20 cellular contexts compared by ENCODE assay signal in the genomic region with DNA sequence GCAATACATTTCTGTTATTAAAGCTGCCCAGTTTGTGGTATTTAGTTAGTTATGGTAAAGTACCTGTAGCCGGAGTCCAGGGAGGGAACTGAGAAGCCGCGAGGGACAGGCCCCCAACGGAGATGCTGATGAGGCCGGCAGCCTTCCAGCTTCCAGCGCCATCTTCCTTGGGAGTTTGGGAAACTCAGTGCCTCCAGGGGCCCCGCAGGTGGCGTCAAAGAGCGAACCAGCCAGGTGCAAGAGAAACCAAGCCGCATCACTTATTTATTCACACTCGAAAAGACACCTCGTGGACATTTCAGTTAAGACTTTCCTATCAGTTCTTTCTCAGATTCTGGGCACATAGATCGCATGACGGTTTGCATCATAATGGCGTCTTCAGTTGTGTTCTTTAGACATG.
DNase-seq lines count a peak whose midpoint lies in the region; ATAC-seq and FAIRE-seq lines count a peak whose summit lies in the region.
"Had no signal": no experiment of that assay in that cellular context is flagged by ENCODE, and none has a peak within 500 bp of the region (broad histone marks: within the 10 kb centered on the region; RNA-seq: fewer than 3 reads in every experiment).

No MANE protein-coding gene starts in this region.

- POLR2A ChIA-PET in activated CD4-positive, alpha-beta memory T cell treated with anti-CD3 and anti-CD28 coated beads for 36 hours (lab: Charles Lee) = no interaction called here

- no peak for FAIRE-seq in urothelium cell line (lab: Jason Lieb, UNC)
- FAIRE-seq: GM12878 had no signal

- H3K4me3 Mint-ChIP-seq in activated CD4-positive, alpha-beta memory T cell treated with anti-CD3 and anti-CD28 coated beads for 36 hours = no peak overlapping the region
- H3K4me3 Mint-ChIP-seq: T-helper 1 cell treated with Interleukin-12 subunit alpha and Interleukin-12 subunit beta and Interleukin-4 antibody, amounts not matched to agents 30 μg/mL and 1 μg/mL, for 36 hours had no signal

- DNase-seq in NCI-H82 (lab: John Stamatoyannopoulos, UW) (peak; percentile 4), NCI-H82 treated with DMSO at 0.1 percent for 48 hours (lab: John Stamatoyannopoulos, UW; ENCODE audit: unreplicated experiment) (no peak), NCI-H69 (lab: John Stamatoyannopoulos, UW) (peak; percentile 11), iPS-NIHi7 (ENCODE audit: extremely low spot score) (peak; percentile 83), urothelium cell line (ENCODE audit: low spot score) (peak; percentile 44), left cardiac atrium (no peak), NCI-H2196 treated with DMSO at 0.1 percent for 48 hours (lab: John Stamatoyannopoulos, UW; ENCODE audit: unreplicated experiment) (no peak)
- DNase-seq in activated CD4-positive, alpha-beta memory T cell treated with anti-CD3 and anti-CD28 coated beads for 36 hours = no peak
- DNase-seq: BE2C, GM23248, IMR-90, Karpas-422, NCI-H187 treated with DMSO at 0.1 percent for 48 hours, NCI-H2171, NCI-H446, NCI-H774, Right ventricle myocardium superior had no signal

- ATAC-seq in left cardiac atrium = no peak
- ATAC-seq: GM12878, HCT116 had no signal

- intact Hi-C loops in left cardiac atrium (cut with DNase I) = no loop called here
- intact Hi-C loops in activated CD4-positive, alpha-beta memory T cell treated with anti-CD3 and anti-CD28 coated beads for 36 hours (cut with micrococcal nuclease) = no loop called here

- no peaks in the 10 kb centered on the region for H3K27me3 Mint-ChIP-seq in activated CD4-positive, alpha-beta memory T cell treated with anti-CD3 and anti-CD28 coated beads for 36 hours

- H3K36me3 Mint-ChIP-seq in activated CD4-positive, alpha-beta memory T cell treated with anti-CD3 and anti-CD28 coated beads for 36 hours = no peaks in the 10 kb centered on the region

- H3K27ac Mint-ChIP-seq in activated CD4-positive, alpha-beta memory T cell treated with anti-CD3 and anti-CD28 coated beads for 36 hours = no peak overlapping the region
- H3K27ac Mint-ChIP-seq: T-helper 1 cell treated with Interleukin-12 subunit alpha and Interleukin-12 subunit beta and Interleukin-4 antibody, amounts not matched to agents 30 μg/mL and 1 μg/mL, for 36 hours had no signal

- no peaks in the 10 kb centered on the region for H3K9me3 Mint-ChIP-seq in activated CD4-positive, alpha-beta memory T cell treated with anti-CD3 and anti-CD28 coated beads for 36 hours

- CTCF ChIA-PET in activated CD4-positive, alpha-beta memory T cell treated with anti-CD3 and anti-CD28 coated beads for 36 hours (lab: Charles Lee) = no interaction called here

- H3K4me1 Mint-ChIP-seq in activated CD4-positive, alpha-beta memory T cell treated with anti-CD3 and anti-CD28 coated beads for 36 hours (ENCODE audit: low read depth) = no peaks in the 10 kb centered on the region

Comparison
In these comparisons a context has a peak if more than half of its experiments do, and no peak if none do; other contexts are left out.
1. DNase-seq: peak in NCI-H82 (single experiment), NCI-H69 (single experiment), iPS-NIHi7 (single experiment) and urothelium cell line (single experiment); none in NCI-H82 treated with DMSO at 0.1 percent for 48 hours (single experiment), left cardiac atrium (single experiment), NCI-H2196 treated with DMSO at 0.1 percent for 48 hours (single experiment) and activated CD4-positive, alpha-beta memory T cell treated with anti-CD3 and anti-CD28 coated beads for 36 hours (single experiment).